ENCODE assay signal across 13 cellular contexts in the genomic region with DNA sequence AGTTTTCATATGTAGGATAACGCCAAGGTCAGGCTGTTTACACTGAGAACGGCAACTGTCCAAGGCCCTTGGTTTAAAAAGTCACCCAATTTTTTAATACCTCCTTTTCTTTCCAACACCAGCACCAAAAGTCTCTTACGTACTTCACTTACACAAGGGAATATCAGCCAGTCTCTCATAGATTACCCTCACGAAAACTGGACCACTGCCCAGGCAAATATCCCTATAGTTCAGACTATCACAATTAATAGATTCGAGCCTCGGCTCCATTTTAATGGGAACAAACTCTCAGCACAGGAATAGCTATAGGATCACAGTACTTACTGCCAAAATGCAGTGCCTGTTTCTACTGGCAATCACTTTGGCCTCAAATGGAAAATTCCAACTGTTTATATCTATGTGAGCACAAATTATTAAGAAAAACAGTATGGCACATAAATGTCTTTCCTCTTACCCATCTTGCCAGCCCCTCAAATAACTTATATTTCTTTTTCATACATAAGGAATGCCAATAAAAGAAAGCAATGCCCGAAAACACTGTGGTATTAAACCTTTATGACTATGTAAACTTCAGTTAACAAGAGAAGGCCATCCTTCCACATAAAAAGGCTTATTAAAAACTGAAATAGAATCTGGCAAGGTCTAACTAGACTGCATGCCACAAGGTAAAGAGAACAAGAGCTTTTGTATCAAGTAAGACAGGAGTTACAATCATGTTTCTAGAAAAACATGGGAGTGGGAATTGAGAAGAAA.
A peak's percentile ranks its signal among the peaks of the same experiment; 100 is the strongest.
DNase-seq lines count a peak whose midpoint lies in the region; ATAC-seq, FAIRE-seq and TF ChIP-seq lines count a peak whose summit lies in the region.
"Had no signal": no experiment of that assay in that cellular context is flagged by ENCODE, and none has a peak within 500 bp of the region (broad histone marks: within the 10 kb centered on the region; RNA-seq: fewer than 3 reads in every experiment).

No MANE protein-coding gene starts in this region.

- H3K36me3 Mint-ChIP-seq in activated naive CD8-positive, alpha-beta T cell: peaks cover 14% of the 10 kb centered on the region
- peaks cover 38% of the 10 kb centered on the region for H3K36me3 Mint-ChIP-seq in activated naive CD8-positive, alpha-beta T cell treated with anti-CD3 and anti-CD28 coated beads, Interleukin-2, amount 50 U/mL, for 24 hours (ENCODE audit: low read depth)
- peaks cover 59% of the 10 kb centered on the region for H3K36me3 Mint-ChIP-seq in activated B cell treated with CpG ODN at 0.5 μM for 24 hours (ENCODE audit: low read depth)

- POLR2A ChIA-PET in activated B cell treated with CpG ODN at 0.5 μM for 24 hours (lab: Charles Lee): no interaction called here

- no peak for ATAC-seq in activated naive CD8-positive, alpha-beta T cell treated with anti-CD3 and anti-CD28 coated beads, Interleukin-2, amount 50 U/mL, for 24 hours
- ATAC-seq in activated B cell treated with CpG ODN at 0.5 μM for 24 hours (ENCODE audit: low read depth): no peak

- H3K27me3 ChIP-seq in mesenchymal stem cell (ENCODE audit: control insufficient read depth in 1 of 2, insufficient read depth in 1 of 2, low read length in 2 of 2): no peaks in the 10 kb centered on the region
- H3K27me3 ChIP-seq in thyroid gland: no peaks in the 10 kb centered on the region

- TF ChIP-seq CTCF in activated B cell treated with CpG ODN at 0.5 μM for 24 hours (IDR thresholded peaks at IDR 0.05) (no peak), thyroid gland (IDR thresholded peaks at IDR 0.05) (no peak)

- H2AFZ ChIP-seq in mesenchymal stem cell (ENCODE audit: low read depth, low read length): no peak overlapping the region

- TF ChIP-seq POLR2A in thyroid gland (IDR thresholded peaks at IDR 0.05): no peak

- peak overlapping the region; percentile 10 for H3K9ac ChIP-seq in mesenchymal stem cell (ENCODE audit: low read length)

- H2AK5ac ChIP-seq in mesenchymal stem cell (ENCODE audit: low read length, severe bottlenecking): no peak overlapping the region

- no peak overlapping the region for H3K4ac ChIP-seq in mesenchymal stem cell (ENCODE audit: low read depth in 1 of 2, low read length in 2 of 2)

- intact Hi-C loops in activated B cell treated with CpG ODN at 0.5 μM for 24 hours (cut with micrococcal nuclease): no loop called here
- intact Hi-C loops in thyroid gland (cut with DNase I): no loop called here

- no peak overlapping the region for H2BK15ac ChIP-seq in mesenchymal stem cell (ENCODE audit: low read depth, poor library complexity, severe bottlenecking)

- DNase-seq in activated naive CD8-positive, alpha-beta T cell treated with anti-CD3 and anti-CD28 coated beads, Interleukin-2, amount 50 U/mL, for 24 hours: no peak
- DNase-seq in activated B cell treated with CpG ODN at 0.5 μM for 24 hours: no peak
- DNase-seq in mesenchymal stem cell: no peak
- DNase-seq in thyroid gland: no peak
- DNase-seq in frontal cortex (ENCODE audit: low spot score in 2 of 2): no peak
- no peak for DNase-seq in NCI-H524 (lab: John Stamatoyannopoulos, UW)
- DNase-seq in NCI-H524 treated with DMSO at 0.1 percent for 48 hours (lab: John Stamatoyannopoulos, UW): no peak
- DNase-seq: activated naive CD8-positive, alpha-beta T cell treated with anti-CD3 and anti-CD28 coated beads for 36 hours; effector CD4-positive, alpha-beta T cell; H7; NCI-H2081 treated with DMSO at 0.1 percent for 48 hours; T-helper 1 cell had no signal

- H4K8ac ChIP-seq in mesenchymal stem cell (ENCODE audit: low read length): no peak overlapping the region

- H3K23ac ChIP-seq in mesenchymal stem cell (ENCODE audit: low read length in 2 of 2): no peak overlapping the region

- no peak for FAIRE-seq in frontal cortex (lab: Jason Lieb, UNC)

- no peak overlapping the region for H2BK12ac ChIP-seq in mesenchymal stem cell (ENCODE audit: low read length in 2 of 2)

- H3K18ac ChIP-seq in mesenchymal stem cell (ENCODE audit: low read depth in 1 of 2, low read length in 2 of 2): no peak overlapping the region

- H3K27me3 Mint-ChIP-seq in activated naive CD8-positive, alpha-beta T cell: no peaks in the 10 kb centered on the region
- H3K27me3 Mint-ChIP-seq in activated naive CD8-positive, alpha-beta T cell treated with anti-CD3 and anti-CD28 coated beads, Interleukin-2, amount 50 U/mL, for 24 hours: no peaks in the 10 kb centered on the region
- H3K27me3 Mint-ChIP-seq in activated B cell treated with CpG ODN at 0.5 μM for 24 hours: no peaks in the 10 kb centered on the region
- H3K27me3 Mint-ChIP-seq: activated naive CD8-positive, alpha-beta T cell treated with anti-CD3 and anti-CD28 coated beads for 36 hours had no signal

- no peak overlapping the region for H4K91ac ChIP-seq in mesenchymal stem cell (ENCODE audit: low read length)

- no peak overlapping the region for H3K14ac ChIP-seq in mesenchymal stem cell (ENCODE audit: low read length in 2 of 2)

- no peak overlapping the region for H3K4me3 Mint-ChIP-seq in activated naive CD8-positive, alpha-beta T cell
- no peak overlapping the region for H3K4me3 Mint-ChIP-seq in activated naive CD8-positive, alpha-beta T cell treated with anti-CD3 and anti-CD28 coated beads, Interleukin-2, amount 50 U/mL, for 24 hours
- no peak overlapping the region for H3K4me3 Mint-ChIP-seq in activated B cell treated with CpG ODN at 0.5 μM for 24 hours
- H3K4me3 Mint-ChIP-seq: activated naive CD8-positive, alpha-beta T cell treated with anti-CD3 and anti-CD28 coated beads for 36 hours had no signal

- peaks cover 19% of the 10 kb centered on the region for H3K79me1 ChIP-seq in mesenchymal stem cell (replicated peaks; ENCODE audit: low read length, poor library complexity, severe bottlenecking)

- no peak overlapping the region for H2BK120ac ChIP-seq in mesenchymal stem cell (ENCODE audit: low read depth, low read length)

- no peak overlapping the region for H3K4me2 ChIP-seq in mesenchymal stem cell (ENCODE audit: low read length, poor library complexity, severe bottlenecking)

- peaks cover 42% of the 10 kb centered on the region for H3K4me1 Mint-ChIP-seq in activated naive CD8-positive, alpha-beta T cell (ENCODE audit: low read depth)
- H3K4me1 Mint-ChIP-seq in activated naive CD8-positive, alpha-beta T cell treated with anti-CD3 and anti-CD28 coated beads, Interleukin-2, amount 50 U/mL, for 24 hours: peaks cover 37% of the 10 kb centered on the region
- H3K4me1 Mint-ChIP-seq in activated B cell treated with CpG ODN at 0.5 μM for 24 hours: peaks cover 23% of the 10 kb centered on the region

- H3K27ac ChIP-seq in mesenchymal stem cell (ENCODE audit: low read length, poor library complexity, severe bottlenecking) (no peak overlapping the region), thyroid gland (peak overlapping the region; percentile 12 to 47 (median 45))

- H2BK5ac ChIP-seq in mesenchymal stem cell (ENCODE audit: low read depth, low read length, poor library complexity, severe bottlenecking): no peak overlapping the region

- H3K4me3 ChIP-seq in mesenchymal stem cell (ENCODE audit: insufficient read depth in 1 of 2, low read depth in 1 of 2, low read length in 2 of 2): no peak overlapping the region
- no peak overlapping the region for H3K4me3 ChIP-seq in thyroid gland (replicated peaks in 1 of 3)

- H3K4me1 ChIP-seq in mesenchymal stem cell (ENCODE audit: control insufficient read depth, insufficient read depth, low read depth, low read length): peaks cover 13% of the 10 kb centered on the region
- H3K4me1 ChIP-seq in thyroid gland: peaks cover 71 to 88% of the 10 kb centered on the region in 2 donors

- H3K27ac Mint-ChIP-seq in activated naive CD8-positive, alpha-beta T cell: peak overlapping the region; percentile 24
- H3K27ac Mint-ChIP-seq in activated naive CD8-positive, alpha-beta T cell treated with anti-CD3 and anti-CD28 coated beads, Interleukin-2, amount 50 U/mL, for 24 hours: no peak overlapping the region
- H3K27ac Mint-ChIP-seq in activated B cell treated with CpG ODN at 0.5 μM for 24 hours: peak overlapping the region; percentile 22
- H3K27ac Mint-ChIP-seq: activated naive CD8-positive, alpha-beta T cell treated with anti-CD3 and anti-CD28 coated beads for 36 hours had no signal

- CTCF ChIA-PET in activated B cell treated with CpG ODN at 0.5 μM for 24 hours (lab: Charles Lee): no interaction called here

- 96% methylated on average over 7 of the region's 7 CpGs for WGBS in mesenchymal stem cell
- WGBS in thyroid gland, 2 donors: 56 to 87% methylated on average over 7 of the region's 7 CpGs

- no peaks in the 10 kb centered on the region for H3K9me3 Mint-ChIP-seq in activated naive CD8-positive, alpha-beta T cell (ENCODE audit: low read depth)
- H3K9me3 Mint-ChIP-seq in activated naive CD8-positive, alpha-beta T cell treated with anti-CD3 and anti-CD28 coated beads, Interleukin-2, amount 50 U/mL, for 24 hours: no peaks in the 10 kb centered on the region
- H3K9me3 Mint-ChIP-seq in activated B cell treated with CpG ODN at 0.5 μM for 24 hours: no peaks in the 10 kb centered on the region
- H3K9me3 Mint-ChIP-seq: activated naive CD8-positive, alpha-beta T cell treated with anti-CD3 and anti-CD28 coated beads for 36 hours had no signal

- H3K9me3 ChIP-seq in mesenchymal stem cell (ENCODE audit: control insufficient read depth, low read length) (no peaks in the 10 kb centered on the region), thyroid gland (no peaks in the 10 kb centered on the region)

- H3K36me3 ChIP-seq in mesenchymal stem cell (ENCODE audit: control insufficient read depth in 1 of 2, insufficient read depth in 2 of 2, low read depth in 1 of 2, low read length in 2 of 2): peaks cover 15 to 69% of the 10 kb centered on the region in 2 experiments
- no peaks in the 10 kb centered on the region for H3K36me3 ChIP-seq in thyroid gland
